19 cellular contexts compared by ENCODE assay signal in genomic region chr22:37932401-37932800, GRCh38. TPM values are rescaled to one million over a fixed set of nuclear protein-coding genes. Genes with fewer than 3 reads are reported as not detected.
"Had no signal": no experiment of that assay in that cellular context is flagged by ENCODE, and none has a peak within 500 bp of the region (broad histone marks: within the 10 kb centered on the region; RNA-seq: fewer than 3 reads in every experiment).

No MANE protein-coding gene starts in this region.

- H3K27me3 Mint-ChIP-seq: activated CD4-positive, alpha-beta T cell treated with anti-CD3 and anti-CD28 coated beads, Interleukin-2, amount 10 ng/mL, durations not matched to agents 7 days and 5 days; activated T-helper 17 cell treated with anti-CD3 and anti-CD28 coated beads, Interleukin-2, amount 50 U/mL, for 72 hours; central memory CD8-positive, alpha-beta T cell; naive thymus-derived CD8-positive, alpha-beta T cell; progenitor cell of endocrine pancreas; stimulated activated naive B cell treated with anti-CD40 and anti-IgM and Interleukin-4, amounts not matched to agents 10 μg/mL and 1 μg/mL and 100 μg/mL, for 72 hours had no signal

- H3K4me3 Mint-ChIP-seq: activated CD4-positive, alpha-beta T cell treated with anti-CD3 and anti-CD28 coated beads, Interleukin-2, amount 10 ng/mL, durations not matched to agents 7 days and 5 days; activated naive CD4-positive, alpha-beta T cell treated with anti-CD3 and anti-CD28 coated beads for 36 hours; activated T-helper 17 cell treated with anti-CD3 and anti-CD28 coated beads, Interleukin-2, amount 50 U/mL, for 72 hours; central memory CD8-positive, alpha-beta T cell; naive thymus-derived CD8-positive, alpha-beta T cell; stimulated activated naive B cell treated with anti-CD40 and anti-IgM and Interleukin-4, amounts not matched to agents 10 μg/mL and 1 μg/mL and 100 μg/mL, for 72 hours; T-helper 1 cell treated with Interleukin-12 subunit alpha and Interleukin-12 subunit beta and Interleukin-4 antibody, amounts not matched to agents 30 μg/mL and 1 μg/mL, for 36 hours; WTC11 had no signal

- H3K27me3 ChIP-seq: right lobe of liver, tibial artery had no signal

- DNase-seq: activated CD4-positive, alpha-beta T cell treated with anti-CD3 and anti-CD28 coated beads, Interleukin-2, amount 10 ng/mL, durations not matched to agents 7 days and 5 days; activated CD8-positive, alpha-beta memory T cell treated with anti-CD3 and anti-CD28 coated beads for 24 hours; activated naive CD4-positive, alpha-beta T cell treated with anti-CD3 and anti-CD28 coated beads for 36 hours; cortex of kidney; effector CD8-positive, alpha-beta T cell; hypothalamus; kidney glomerular epithelial cell; naive thymus-derived CD8-positive, alpha-beta T cell; right lobe of liver; stimulated activated CD4-positive, alpha-beta T cell treated with anti-CD3 and anti-CD28 coated beads, Interleukin-2, amount 100 ng/mL, for 24 hours; stimulated activated naive B cell treated with anti-CD40 and anti-IgM and Interleukin-4, amounts not matched to agents 10 μg/mL and 1 μg/mL and 100 μg/mL, for 72 hours had no signal

- H3K27ac Mint-ChIP-seq: activated CD4-positive, alpha-beta T cell treated with anti-CD3 and anti-CD28 coated beads, Interleukin-2, amount 10 ng/mL, durations not matched to agents 7 days and 5 days; activated naive CD4-positive, alpha-beta T cell treated with anti-CD3 and anti-CD28 coated beads for 36 hours; T-helper 1 cell treated with Interleukin-12 subunit alpha and Interleukin-12 subunit beta and Interleukin-4 antibody, amounts not matched to agents 30 μg/mL and 1 μg/mL, for 36 hours; WTC11 had no signal

- H3K4me3 ChIP-seq: right lobe of liver, tibial artery had no signal

- H3K27ac ChIP-seq: right lobe of liver had no signal

- ATAC-seq: activated T-helper 17 cell treated with anti-CD3 and anti-CD28 coated beads, Interleukin-2, amount 50 U/mL, for 72 hours; naive thymus-derived CD8-positive, alpha-beta T cell; stimulated activated naive B cell treated with anti-CD40 and anti-IgM and Interleukin-4, amounts not matched to agents 10 μg/mL and 1 μg/mL and 100 μg/mL, for 72 hours; WTC11 had no signal

- H3K9me3 ChIP-seq: right lobe of liver, tibial artery had no signal

- H3K9me3 Mint-ChIP-seq: activated CD4-positive, alpha-beta T cell treated with anti-CD3 and anti-CD28 coated beads, Interleukin-2, amount 10 ng/mL, durations not matched to agents 7 days and 5 days; activated naive CD4-positive, alpha-beta T cell treated with anti-CD3 and anti-CD28 coated beads for 36 hours; activated T-helper 17 cell treated with anti-CD3 and anti-CD28 coated beads, Interleukin-2, amount 50 U/mL, for 72 hours; central memory CD8-positive, alpha-beta T cell; naive thymus-derived CD8-positive, alpha-beta T cell; stimulated activated naive B cell treated with anti-CD40 and anti-IgM and Interleukin-4, amounts not matched to agents 10 μg/mL and 1 μg/mL and 100 μg/mL, for 72 hours; T-helper 1 cell treated with Interleukin-12 subunit alpha and Interleukin-12 subunit beta and Interleukin-4 antibody, amounts not matched to agents 30 μg/mL and 1 μg/mL, for 36 hours; WTC11 had no signal

RNA-seq across cellular contexts. Expression of gene C22orf23, which starts 21.0 kb away (rescaled TPM):
- total RNA-seq: activated naive CD4-positive, alpha-beta T cell treated with anti-CD3 and anti-CD28 coated beads for 36 hours; mononuclear cell; naive thymus-derived CD8-positive, alpha-beta T cell had no signal
- polyA plus RNA-seq: naive thymus-derived CD8-positive, alpha-beta T cell had no signal

RNA-seq across cellular contexts. Expression of gene SOX10, which starts 52.0 kb away (rescaled TPM):
- total RNA-seq: activated CD4-positive, alpha-beta T cell treated with anti-CD3 and anti-CD28 coated beads, Interleukin-2, amount 10 ng/mL, durations not matched to agents 7 days and 5 days; activated naive CD4-positive, alpha-beta T cell treated with anti-CD3 and anti-CD28 coated beads for 36 hours; activated T-helper 17 cell treated with anti-CD3 and anti-CD28 coated beads, Interleukin-2, amount 50 U/mL, for 72 hours; lung microvascular endothelial cell; mononuclear cell; naive thymus-derived CD8-positive, alpha-beta T cell had no signal
- polyA plus RNA-seq: naive thymus-derived CD8-positive, alpha-beta T cell had no signal
